ENCODE assay signal across 19 cellular contexts in the genomic region with DNA sequence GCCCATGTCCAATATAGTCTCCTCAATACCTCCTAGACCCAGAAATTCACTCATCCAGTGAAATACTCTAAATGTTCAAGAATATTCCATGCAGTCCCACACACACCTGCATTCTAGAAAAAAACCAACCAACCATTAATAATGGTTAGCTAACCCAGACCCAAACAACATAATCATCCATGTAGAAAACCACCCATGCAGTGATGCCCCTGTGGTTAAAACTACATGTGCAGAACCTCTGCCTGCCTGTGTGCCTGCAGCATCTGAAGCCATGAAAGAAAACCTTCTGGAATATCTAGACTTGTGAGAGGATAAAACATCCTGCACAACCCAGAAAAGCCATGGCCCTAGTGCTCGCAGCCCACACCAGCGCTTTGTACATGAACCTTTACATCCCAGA. TPM values are rescaled to one million over a fixed set of nuclear protein-coding genes. Genes with fewer than 3 reads are reported as not detected.
"Had no signal": no experiment of that assay in that cellular context is flagged by ENCODE, and none has a peak within 500 bp of the region (broad histone marks: within the 10 kb centered on the region; RNA-seq: fewer than 3 reads in every experiment).

No MANE protein-coding gene starts in this region.

- H3K9me3 Mint-ChIP-seq: activated CD4-positive, alpha-beta T cell treated with anti-CD3 and anti-CD28 coated beads, Interleukin-2, amount 10 ng/mL, durations not matched to agents 24 days and 14 days; activated naive CD4-positive, alpha-beta T cell treated with anti-CD3 and anti-CD28 coated beads, Interleukin-2, amount 50 U/mL, for 24 hours; naive thymus-derived CD4-positive, alpha-beta T cell had no signal

- ATAC-seq: activated CD8-positive, alpha-beta T cell treated with anti-CD3 and anti-CD28 coated beads, Interleukin-2, amount 10 ng/mL, durations not matched to agents 7 days and 5 days; naive thymus-derived CD4-positive, alpha-beta T cell; T-helper 17 cell; upper lobe of right lung had no signal

- H3K9me3 ChIP-seq: adrenal gland, esophagus squamous epithelium, thoracic aorta, upper lobe of right lung had no signal

- H3K27ac Mint-ChIP-seq: activated CD4-positive, alpha-beta T cell treated with anti-CD3 and anti-CD28 coated beads, Interleukin-2, amount 10 ng/mL, durations not matched to agents 24 days and 14 days; activated CD8-positive, alpha-beta T cell treated with anti-CD3 and anti-CD28 coated beads, Interleukin-2, amount 10 ng/mL, durations not matched to agents 7 days and 5 days; activated naive CD4-positive, alpha-beta T cell treated with anti-CD3 and anti-CD28 coated beads, Interleukin-2, amount 50 U/mL, for 24 hours; naive thymus-derived CD4-positive, alpha-beta T cell; T-helper 17 cell had no signal

- H3K4me3 Mint-ChIP-seq: activated CD4-positive, alpha-beta T cell treated with anti-CD3 and anti-CD28 coated beads, Interleukin-2, amount 10 ng/mL, durations not matched to agents 24 days and 14 days; activated CD8-positive, alpha-beta T cell treated with anti-CD3 and anti-CD28 coated beads, Interleukin-2, amount 10 ng/mL, durations not matched to agents 7 days and 5 days; activated naive CD4-positive, alpha-beta T cell treated with anti-CD3 and anti-CD28 coated beads, Interleukin-2, amount 50 U/mL, for 24 hours; T-helper 17 cell had no signal

- H3K27ac ChIP-seq: cardiac muscle cell, esophagus squamous epithelium, thoracic aorta, upper lobe of right lung had no signal

- H3K36me3 ChIP-seq: adrenal gland, cardiac muscle cell, esophagus squamous epithelium, upper lobe of right lung had no signal

- DNase-seq: activated CD4-positive, alpha-beta T cell treated with anti-CD3 and anti-CD28 coated beads, Interleukin-2, amount 10 ng/mL, durations not matched to agents 24 days and 14 days; activated CD8-positive, alpha-beta memory T cell treated with anti-CD3 and anti-CD28 coated beads, Interleukin-2, amount 50 U/mL, for 4 hours; activated CD8-positive, alpha-beta T cell treated with anti-CD3 and anti-CD28 coated beads, Interleukin-2, amount 10 ng/mL, durations not matched to agents 7 days and 5 days; activated effector memory CD4-positive, alpha-beta T cell treated with anti-CD3 and anti-CD28 coated beads, Interleukin-2, amount 50 U/mL, for 16 hours; activated T-cell treated with anti-CD3 and anti-CD28 coated beads, Interleukin-2, amount 50 U/mL, for 48 hours; adrenal gland; esophagus squamous epithelium; naive thymus-derived CD4-positive, alpha-beta T cell; occipital lobe; stimulated activated CD4-positive, alpha-beta T cell treated with anti-CD3 and anti-CD28 coated beads, Interleukin-1b, Interleukin-23, amount 100 ng/mL, for 48 hours; T-helper 17 cell; upper lobe of right lung had no signal

- H3K36me3 Mint-ChIP-seq: activated naive CD4-positive, alpha-beta T cell treated with anti-CD3 and anti-CD28 coated beads, Interleukin-2, amount 50 U/mL, for 24 hours; naive thymus-derived CD4-positive, alpha-beta T cell had no signal

- H3K4me1 ChIP-seq: adrenal gland, upper lobe of right lung had no signal

- H3K4me3 ChIP-seq: cardiac muscle cell, upper lobe of right lung had no signal

RNA-seq across cellular contexts. Expression of gene SLC22A12, which starts 47.8 kb away (rescaled TPM):
- total RNA-seq: activated CD4-positive, alpha-beta T cell treated with anti-CD3 and anti-CD28 coated beads, Interleukin-2, amount 10 ng/mL, durations not matched to agents 24 days and 14 days; activated CD8-positive, alpha-beta T cell treated with anti-CD3 and anti-CD28 coated beads, Interleukin-2, amount 10 ng/mL, durations not matched to agents 7 days and 5 days; adrenal gland; cardiac muscle cell; esophagus squamous epithelium; fibroblast of villous mesenchyme; glomerular endothelial cell; left lobe of liver; lung microvascular endothelial cell; naive thymus-derived CD4-positive, alpha-beta T cell; occipital lobe; T-helper 17 cell; thoracic aorta; upper lobe of right lung had no signal
- polyA plus RNA-seq: adrenal gland; cardiac muscle cell; naive thymus-derived CD4-positive, alpha-beta T cell had no signal
